In genomic region chr21:41121785-41122415, GRCh38 we compare ENCODE assay signal across 8 cellular contexts. TPM values are rescaled to one million over a fixed set of nuclear protein-coding genes. Genes with fewer than 3 reads are reported as not detected.
DNase-seq lines count a peak whose midpoint lies in the region; ATAC-seq and TF ChIP-seq lines count a peak whose summit lies in the region.

No MANE protein-coding gene starts in this region.

- intact Hi-C loops in sigmoid colon (cut with DNase I), result loop anchor here (5.0 kb wide), 2 partner anchors 85 to 340 kb away; no protein-coding TSS in a partner anchor

- ATAC-seq in GM18861 (IDR thresholded peaks at IDR 0.05; ENCODE audit: unreplicated experiment), result no peak
- ATAC-seq in GM19395 (IDR thresholded peaks at IDR 0.05; ENCODE audit: unreplicated experiment), result no peak

- 20 to 42% methylated on average over 19 of the region's 19 CpGs for WGBS in sigmoid colon, 2 donors

- no peak overlapping the region for H3K27ac ChIP-seq in RWPE1
- H3K27ac ChIP-seq in sigmoid colon, result no peak overlapping the region

- no peak for TF ChIP-seq EP300 in sigmoid colon (IDR thresholded peaks at IDR 0.05)

- no peaks in the 10 kb centered on the region for H3K36me3 ChIP-seq in sigmoid colon

- no peaks in the 10 kb centered on the region for H3K9me3 ChIP-seq in sigmoid colon

- H3K27me3 ChIP-seq in sigmoid colon, result peaks cover 0 to 10% (median 0%) of the 10 kb centered on the region in 3 donors

- H3K4me3 ChIP-seq in LNCaP clone FGC (ENCODE audit: low read depth, low read length) (no peak overlapping the region), sigmoid colon (no peak overlapping the region)

- TF ChIP-seq POLR2A in sigmoid colon (IDR thresholded peaks at IDR 0.05), result no peak

- H3K4me1 ChIP-seq in sigmoid colon, result peaks cover 0 to 13% (median 7%) of the 10 kb centered on the region in 4 donors

- TF ChIP-seq CTCF in LNCaP clone FGC (IDR thresholded peaks at IDR 0.05; ENCODE audit: control insufficient read depth, extremely low read depth, insufficient read depth) (peak; percentile 97), RWPE1 (conservative IDR thresholded peaks at IDR 0.05; ENCODE audit: low read depth) (peak; percentile 90), sigmoid colon (IDR thresholded peaks at IDR 0.05) (peak; percentile 67 to 85 (median 76))

- CTCF ChIA-PET in RWPE1 (lab: Yijun Ruan, JAX), result interaction anchor here (0.6 to 5.6 kb wide), 6 partner anchors 12 to 1188 kb away, joined by 3 to 35 read pairs (median 4); no protein-coding TSS in a partner anchor

- DNase-seq in GDM1 (lab: John Stamatoyannopoulos, UW), result peak; percentile 74
- DNase-seq in LNCaP clone FGC (ENCODE audit: low read depth), result peak; percentile 54
- peak; percentile 45 for DNase-seq in RWPE1 (ENCODE audit: low spot score)
- peak in 54 of 56 donors; percentile 7 to 91 (median 52) for DNase-seq in amygdala (lab: John Stamatoyannopoulos, UW)
- DNase-seq in hypothalamus (lab: John Stamatoyannopoulos, UW), result peak in 47 of 51 donors; percentile 3 to 86 (median 55)
- DNase-seq in sigmoid colon, result peak; percentile 88

- POLR2A ChIA-PET in RWPE1 (lab: Yijun Ruan, JAX; ENCODE audit: low non-redundant PET), result no interaction called here

RNA-seq across cellular contexts. Expression of gene BACE2, which starts 46.1 kb away (rescaled TPM):
- total RNA-seq in sigmoid colon, result 100 to 1,000 TPM in 1 of 4 donors, 10 to 100 TPM in 3; 52.1 to 204 (median 53.1) TPM
- 10 to 100 TPM; 12.0 to 71.6 (median 13.2) TPM for polyA plus RNA-seq in sigmoid colon
